Comparison of ENCODE assay signal across 8 cellular contexts in the genomic region with DNA sequence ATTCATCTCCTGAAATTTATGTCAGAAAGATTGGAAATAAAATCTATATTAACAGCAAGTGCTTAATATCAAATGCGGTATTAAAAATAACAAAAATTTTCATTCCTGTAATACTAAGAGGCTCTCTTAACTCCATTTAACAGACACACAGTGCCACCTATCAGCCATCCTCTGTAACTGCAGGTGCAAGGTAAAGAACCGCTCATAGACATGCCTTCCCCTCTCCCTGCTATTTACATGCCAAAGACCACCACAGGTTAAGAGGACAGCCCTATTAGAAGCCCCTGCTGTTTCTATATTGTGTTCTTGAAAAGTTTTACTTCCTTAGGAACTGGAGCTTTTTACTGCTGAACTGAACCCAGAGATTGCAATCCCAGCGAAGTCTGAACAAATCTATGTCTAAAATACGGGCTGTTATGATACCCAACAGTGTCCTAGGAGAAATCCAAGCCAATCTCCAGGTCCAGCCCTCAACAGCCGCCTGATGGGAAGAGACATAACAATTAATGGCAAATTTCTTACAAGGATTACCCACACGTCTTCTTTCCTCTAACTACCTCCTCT. TPM values are rescaled to one million over a fixed set of nuclear protein-coding genes. Genes with fewer than 3 reads are reported as not detected.
A peak's percentile ranks its signal among the peaks of the same experiment; 100 is the strongest.
DNase-seq lines count a peak whose midpoint lies in the region; ATAC-seq, FAIRE-seq and TF ChIP-seq lines count a peak whose summit lies in the region.
"Not testable (repeated sequence)": the region's sequence is repeated elsewhere in the genome, so short reads cannot be mapped to it uniquely, and the experiment has no call there.

No MANE protein-coding gene starts in this region.

- not testable (repeated sequence) for H3K27ac ChIP-seq in gastrocnemius medialis

- CTCF ChIA-PET in activated CD4-positive, alpha-beta memory T cell treated with anti-CD3 and anti-CD28 coated beads, Interleukin-2, amount 10 ng/mL, durations not matched to agents 7 days and 5 days (lab: Charles Lee): not testable (repeated sequence)

- intact Hi-C loops in gastrocnemius medialis (cut with DNase I; ENCODE audit: low total_unique reads): not testable (repeated sequence)

- not testable (repeated sequence) for H3K27me3 ChIP-seq in gastrocnemius medialis

- not testable (repeated sequence) for H3K9me3 ChIP-seq in gastrocnemius medialis

- not testable (repeated sequence) for H3K4me1 Mint-ChIP-seq in activated CD4-positive, alpha-beta memory T cell treated with anti-CD3 and anti-CD28 coated beads, Interleukin-2, amount 10 ng/mL, durations not matched to agents 7 days and 5 days

- not testable (repeated sequence) for H3K27ac Mint-ChIP-seq in activated CD4-positive, alpha-beta memory T cell treated with anti-CD3 and anti-CD28 coated beads, Interleukin-2, amount 10 ng/mL, durations not matched to agents 7 days and 5 days

- in situ Hi-C loops in gastrocnemius medialis (cut with MboI; ENCODE audit: low sequenced_read_pairs in 4 of 4): loop anchor here in 2 of 4 donors (25.0 kb wide), 1 partner anchor 136 kb away; a partner anchor contains a TSS

- not testable (repeated sequence) for DNase-seq in AG09319 (ENCODE audit: extremely low read depth, low read depth); GM12891 (ENCODE audit: insufficient read length, low spot score); gastrocnemius medialis
- peak; percentile 20 for DNase-seq in HT1080 (ENCODE audit: low read depth)
- DNase-seq in NCI-H748 treated with DMSO at 0.1 percent for 48 hours (lab: John Stamatoyannopoulos, UW): peak; percentile 9
- peak; percentile 28 for DNase-seq in activated CD4-positive, alpha-beta memory T cell treated with anti-CD3 and anti-CD28 coated beads, Interleukin-2, amount 10 ng/mL, durations not matched to agents 7 days and 5 days
- DNase-seq in dermis microvascular lymphatic vessel endothelial cell (ENCODE audit: low read depth in 2 of 2): peak; percentile 5 to 32
- peak; percentile 16 for DNase-seq in iris pigment epithelial cell (ENCODE audit: low read depth)

- H3K4me1 ChIP-seq in gastrocnemius medialis: not testable (repeated sequence)

- not testable (repeated sequence) for H3K36me3 ChIP-seq in gastrocnemius medialis

- FAIRE-seq in GM12891 (lab: Jason Lieb, UNC): peak; percentile 55

- not testable (repeated sequence) for H3K36me3 Mint-ChIP-seq in activated CD4-positive, alpha-beta memory T cell treated with anti-CD3 and anti-CD28 coated beads, Interleukin-2, amount 10 ng/mL, durations not matched to agents 7 days and 5 days (ENCODE audit: low read depth)

- peak; percentile 50 for TF ChIP-seq CTCF in AG09319 (IDR thresholded peaks at IDR 0.05; ENCODE audit: low read depth, low read length)
- peak; percentile 36 to 71 (median 59) for TF ChIP-seq CTCF in gastrocnemius medialis (IDR thresholded peaks at IDR 0.05 in 4 of 5, conservative IDR thresholded peaks at IDR 0.05 in 1 of 5)

- H3K27me3 Mint-ChIP-seq in activated CD4-positive, alpha-beta memory T cell treated with anti-CD3 and anti-CD28 coated beads, Interleukin-2, amount 10 ng/mL, durations not matched to agents 7 days and 5 days: not testable (repeated sequence)

- peak; percentile 51 to 65 for ATAC-seq in gastrocnemius medialis

- not testable (repeated sequence) for TF ChIP-seq POLR2A in GM12891 (IDR thresholded peaks at IDR 0.05; ENCODE audit: low read depth, low read length); gastrocnemius medialis (IDR thresholded peaks at IDR 0.05)

- H3K9me3 Mint-ChIP-seq in activated CD4-positive, alpha-beta memory T cell treated with anti-CD3 and anti-CD28 coated beads, Interleukin-2, amount 10 ng/mL, durations not matched to agents 7 days and 5 days: not testable (repeated sequence)

- H3K4me3 Mint-ChIP-seq in activated CD4-positive, alpha-beta memory T cell treated with anti-CD3 and anti-CD28 coated beads, Interleukin-2, amount 10 ng/mL, durations not matched to agents 7 days and 5 days: not testable (repeated sequence)

- POLR2A ChIA-PET in activated CD4-positive, alpha-beta memory T cell treated with anti-CD3 and anti-CD28 coated beads, Interleukin-2, amount 10 ng/mL, durations not matched to agents 7 days and 5 days (lab: Charles Lee): not testable (repeated sequence)

- H3K4me3 ChIP-seq in gastrocnemius medialis: not testable (repeated sequence)

RNA-seq across cellular contexts. Expression of a gene that starts 46.9 kb away (rescaled TPM):
- polyA plus RNA-seq in GM12891 (2012; ENCODE audit: low read depth, missing spikeins): 27.7 TPM
- total RNA-seq in HT1080 (2014; rRNA removed; shearing (Covaris generic)): not detected in 2 replicates
- not detected in 2 replicates for polyA plus RNA-seq in HT1080 (2015; cell fraction: cytosol; rRNA removed)
- not detected in 2 replicates for polyA plus RNA-seq in HT1080 (2015; cell fraction: nucleus; rRNA removed)
- total RNA-seq in activated CD4-positive, alpha-beta memory T cell treated with anti-CD3 and anti-CD28 coated beads, Interleukin-2, amount 10 ng/mL, durations not matched to agents 7 days and 5 days: 10 to 100 TPM; 23.1 to 26.8 TPM
- total RNA-seq in dermis microvascular lymphatic vessel endothelial cell (3.7 and 4.8 TPM in 2 replicates), gastrocnemius medialis (1 to 10 TPM in 3 of 4 donors, under 1 TPM in 1; 0.62 to 6.8 (median 1.9) TPM)

RNA-seq across cellular contexts. Expression of a gene that starts 47.1 kb away (rescaled TPM):
- 3.9 TPM for polyA plus RNA-seq in GM12891 (2012; ENCODE audit: low read depth, missing spikeins)
- not detected in 2 replicates for total RNA-seq in HT1080 (2014; rRNA removed; shearing (Covaris generic))
- not detected in 2 replicates for polyA plus RNA-seq in HT1080 (2015; cell fraction: cytosol; rRNA removed)
- polyA plus RNA-seq in HT1080 (2015; cell fraction: nucleus; rRNA removed): not detected in 2 replicates
- total RNA-seq in activated CD4-positive, alpha-beta memory T cell treated with anti-CD3 and anti-CD28 coated beads, Interleukin-2, amount 10 ng/mL, durations not matched to agents 7 days and 5 days: 1 to 10 TPM; 4.9 to 7.0 TPM
- total RNA-seq in dermis microvascular lymphatic vessel endothelial cell: 4.7 and 7.1 TPM in 2 replicates
- 1 to 10 TPM in 2 of 4 donors, under 1 TPM in 1, not detected in 1; 0.27 to 2.7 (median 1.1) TPM for total RNA-seq in gastrocnemius medialis
